In the genomic region with DNA sequence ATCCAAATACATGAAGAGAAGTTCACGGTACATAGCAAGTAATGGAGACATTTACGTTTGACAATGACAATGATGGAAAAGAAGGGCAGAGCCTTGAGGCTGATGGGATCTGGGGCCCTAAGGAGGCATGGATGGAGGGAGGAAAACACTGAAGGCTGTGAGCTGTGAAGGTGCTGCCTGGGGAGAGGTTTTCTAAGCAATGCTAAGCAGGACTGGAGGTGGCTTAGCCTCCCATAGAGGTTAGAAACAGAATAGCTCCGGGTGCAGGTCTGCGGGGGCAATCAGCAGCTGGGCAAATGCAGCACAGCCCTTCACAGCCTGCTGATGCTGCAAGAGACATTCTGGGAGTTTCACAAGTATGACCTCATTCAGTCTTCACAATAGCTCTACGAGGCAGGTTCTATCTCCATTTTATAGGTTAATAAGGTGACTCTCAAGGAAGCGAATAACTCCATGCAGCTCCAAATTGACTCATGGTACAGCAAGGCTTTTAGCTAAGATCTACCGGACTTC, we compare ENCODE assay signal across 27 cellular contexts.
"Had no signal": no experiment of that assay in that cellular context is flagged by ENCODE, and none has a peak within 500 bp of the region (broad histone marks: within the 10 kb centered on the region; RNA-seq: fewer than 3 reads in every experiment).

No MANE protein-coding gene starts in this region.

- FAIRE-seq: pancreas, small intestine, urothelium cell line had no signal

- H2AFZ ChIP-seq: neural progenitor cell had no signal

- H3K4me1 ChIP-seq: neural progenitor cell, pancreas, prostate gland, right lobe of liver, sigmoid colon, stomach, upper lobe of left lung had no signal

- H3K9me3 Mint-ChIP-seq: natural killer cell, nephron, neural progenitor cell had no signal

- H3K27me3 Mint-ChIP-seq: stimulated activated naive CD8-positive, alpha-beta T cell treated with anti-CD3 and anti-CD28 coated beads, Interleukin-15, Interleukin-2, amounts not matched to agents 100 ng/mL and 50 ng/mL, for 24 hours had no signal

- DNase-seq: naive thymus-derived CD4-positive, alpha-beta T cell; natural killer cell; occipital lobe; pancreas; right cardiac atrium; right lobe of liver; sigmoid colon; small intestine; stimulated activated CD4-positive, alpha-beta T cell treated with anti-CD3 and anti-CD28 coated beads, Interleukin-15, amount 100 ng/mL, for 24 hours; stimulated activated CD4-positive, alpha-beta T cell treated with anti-CD3 and anti-CD28 coated beads, Interleukin-2, amount 100 ng/mL, for 24 hours; stimulated activated CD4-positive, alpha-beta T cell treated with anti-CD3 and anti-CD28 coated beads, Interleukin-2, amount 100 ng/mL, for 48 hours; stimulated activated CD4-positive, alpha-beta T cell treated with anti-CD3 and anti-CD28 coated beads, Interleukin-4, amount 100 ng/mL, for 24 hours; stimulated activated naive B cell treated with anti-CD40 and anti-IgM and Interleukin-4, amounts not matched to agents 10 μg/mL and 1 μg/mL and 100 μg/mL, for 72 hours; stimulated activated naive CD4-positive, alpha-beta T cell treated with Interleukin-2 at 50 U/mL for 16 hours; stomach; thyroid gland; trophoblast cell; upper lobe of left lung had no signal

- ATAC-seq: naive thymus-derived CD4-positive, alpha-beta T cell; natural killer cell; pancreas; right cardiac atrium; right lobe of liver; stimulated activated effector memory CD8-positive, alpha-beta T cell treated with anti-CD3 and anti-CD28 coated beads, Interleukin-12 subunit alpha, Interleukin-12 subunit beta, amount 100 ng/mL, for 72 hours; stimulated activated naive B cell treated with anti-CD40 and anti-IgM and Interleukin-4, amounts not matched to agents 10 μg/mL and 1 μg/mL and 100 μg/mL, for 72 hours had no signal

- H3K9ac ChIP-seq: neural progenitor cell had no signal

- H3K27ac Mint-ChIP-seq: naive thymus-derived CD4-positive, alpha-beta T cell; natural killer cell; nephron; neural progenitor cell; stimulated activated effector memory CD8-positive, alpha-beta T cell treated with anti-CD3 and anti-CD28 coated beads, Interleukin-12 subunit alpha, Interleukin-12 subunit beta, amount 100 ng/mL, for 72 hours; stimulated activated naive B cell treated with anti-CD40 and anti-IgM and Interleukin-4, amounts not matched to agents 10 μg/mL and 1 μg/mL and 100 μg/mL, for 72 hours; stimulated activated naive CD8-positive, alpha-beta T cell treated with anti-CD3 and anti-CD28 coated beads, Interleukin-15, Interleukin-2, amounts not matched to agents 100 ng/mL and 50 ng/mL, for 24 hours had no signal

- H3K4me1 Mint-ChIP-seq: naive thymus-derived CD4-positive, alpha-beta T cell; natural killer cell; nephron; stimulated activated effector memory CD8-positive, alpha-beta T cell treated with anti-CD3 and anti-CD28 coated beads, Interleukin-12 subunit alpha, Interleukin-12 subunit beta, amount 100 ng/mL, for 72 hours had no signal

- H3K27ac ChIP-seq: neural progenitor cell, pancreas, prostate gland, right lobe of liver, sigmoid colon, stomach, thoracic aorta, thyroid gland, tibial nerve, upper lobe of left lung, vagina had no signal

- H3K9me3 ChIP-seq: pancreas, prostate gland, right lobe of liver, sigmoid colon, stomach, thoracic aorta, thyroid gland, tibial nerve, upper lobe of left lung, vagina had no signal

- H3K36me3 Mint-ChIP-seq: naive thymus-derived CD4-positive, alpha-beta T cell; natural killer cell; neural progenitor cell; stimulated activated effector memory CD8-positive, alpha-beta T cell treated with anti-CD3 and anti-CD28 coated beads, Interleukin-12 subunit alpha, Interleukin-12 subunit beta, amount 100 ng/mL, for 72 hours; stimulated activated naive B cell treated with anti-CD40 and anti-IgM and Interleukin-4, amounts not matched to agents 10 μg/mL and 1 μg/mL and 100 μg/mL, for 72 hours had no signal

- H3K4me3 ChIP-seq: neural progenitor cell, pancreas, prostate gland, right lobe of liver, sigmoid colon, stomach, thoracic aorta, thyroid gland, tibial nerve, upper lobe of left lung, vagina had no signal

- H3K4me2 ChIP-seq: neural progenitor cell had no signal

- H3K27me3 ChIP-seq: neural progenitor cell, pancreas, right lobe of liver, sigmoid colon, stomach, thyroid gland, tibial nerve, upper lobe of left lung, vagina had no signal

- H3K4me3 Mint-ChIP-seq: naive thymus-derived CD4-positive, alpha-beta T cell; natural killer cell; nephron; neural progenitor cell; stimulated activated effector memory CD8-positive, alpha-beta T cell treated with anti-CD3 and anti-CD28 coated beads, Interleukin-12 subunit alpha, Interleukin-12 subunit beta, amount 100 ng/mL, for 72 hours; stimulated activated naive B cell treated with anti-CD40 and anti-IgM and Interleukin-4, amounts not matched to agents 10 μg/mL and 1 μg/mL and 100 μg/mL, for 72 hours; stimulated activated naive CD8-positive, alpha-beta T cell treated with anti-CD3 and anti-CD28 coated beads, Interleukin-15, Interleukin-2, amounts not matched to agents 100 ng/mL and 50 ng/mL, for 24 hours had no signal

- H3K36me3 ChIP-seq: neural progenitor cell, pancreas, prostate gland, right lobe of liver, sigmoid colon, stomach, thoracic aorta, thyroid gland, tibial nerve, upper lobe of left lung, vagina had no signal
